Comparison of ENCODE assay signal across 8 cellular contexts in genomic region chr17:80219777-80220708, GRCh38. TPM values are rescaled to one million over a fixed set of nuclear protein-coding genes. Genes with fewer than 3 reads are reported as not detected.
DNase-seq lines count a peak whose midpoint lies in the region; ATAC-seq and TF ChIP-seq lines count a peak whose summit lies in the region.

TSS of gene SGSH (minus strand) at chr17:80220333. CDS start at chr17:80220313, 20 bp downstream.
TSS of gene SLC26A11 (plus strand) at chr17:80220427. CDS start at chr17:80221561, 1,134 bp downstream.

- peaks cover 0 to 49% of the 10 kb centered on the region in 2 donors for H3K36me3 ChIP-seq in gastroesophageal sphincter

- peak within 1 kb of the TSS; percentile 88 for H3K4me3 Mint-ChIP-seq in activated naive CD4-positive, alpha-beta T cell treated with anti-CD3 and anti-CD28 coated beads for 36 hours

- no peaks in the 10 kb centered on the region for H3K27me3 ChIP-seq in gastroesophageal sphincter

- ATAC-seq in HG03565 (IDR thresholded peaks at IDR 0.05; ENCODE audit: unreplicated experiment) = peak; percentile 11
- peak; percentile 85 for ATAC-seq in gastroesophageal sphincter

- peak within 1 kb of the TSS; percentile 96 to 100 for H3K4me3 ChIP-seq in gastroesophageal sphincter

- WGBS in gastroesophageal sphincter (ENCODE audit: low coverage in 1 of 2), 2 donors = no CpG with 5 or more reads among the region's 80 CpGs

- H3K27me3 Mint-ChIP-seq in activated naive CD4-positive, alpha-beta T cell treated with anti-CD3 and anti-CD28 coated beads for 36 hours (ENCODE audit: low read depth) = no peaks in the 10 kb centered on the region

- CTCF ChIA-PET in activated naive CD4-positive, alpha-beta T cell treated with anti-CD3 and anti-CD28 coated beads for 36 hours (lab: Charles Lee) = no interaction called here

- H3K27ac ChIP-seq in gastroesophageal sphincter (peak within 1 kb of the TSS; percentile 54 to 89 (median 86)), temporal lobe (ENCODE audit: low read depth, low read length) (peak within 1 kb of the TSS; percentile 44)

- no peak for TF ChIP-seq EP300 in gastroesophageal sphincter (IDR thresholded peaks at IDR 0.05)

- peak; percentile 2 for DNase-seq in NCI-H2107 treated with DMSO at 0.1 percent for 48 hours (lab: John Stamatoyannopoulos, UW; ENCODE audit: unreplicated experiment)
- no peak for DNase-seq in NCI-H2107 (lab: John Stamatoyannopoulos, UW)
- DNase-seq in SHP77 (lab: John Stamatoyannopoulos, UW) = peak; percentile 48 to 83
- DNase-seq in activated naive CD4-positive, alpha-beta T cell treated with anti-CD3 and anti-CD28 coated beads for 36 hours = peak; percentile 73
- peak in 48 of 56 donors; percentile 10 to 80 (median 51) for DNase-seq in nucleus accumbens (lab: John Stamatoyannopoulos, UW)

- no peaks in the 10 kb centered on the region for H3K9me3 Mint-ChIP-seq in activated naive CD4-positive, alpha-beta T cell treated with anti-CD3 and anti-CD28 coated beads for 36 hours

- H3K27ac Mint-ChIP-seq in activated naive CD4-positive, alpha-beta T cell treated with anti-CD3 and anti-CD28 coated beads for 36 hours = peak within 1 kb of the TSS; percentile 88

- peak in 1 of 4 experiments; percentile 23 for TF ChIP-seq CTCF in gastroesophageal sphincter (IDR thresholded peaks at IDR 0.05)

- intact Hi-C loops in activated naive CD4-positive, alpha-beta T cell treated with anti-CD3 and anti-CD28 coated beads for 36 hours (cut with micrococcal nuclease) = loop anchor here (1.0 to 2.0 kb wide), 3 partner anchors 34 to 73 kb away; partner anchors contain the start of gene EIF4A3

- no peaks in the 10 kb centered on the region for H3K9me3 ChIP-seq in gastroesophageal sphincter

- TF ChIP-seq POLR2A in gastroesophageal sphincter (IDR thresholded peaks at IDR 0.05) = peak; percentile 36 to 46

- peaks cover 6% of the 10 kb centered on the region for H3K36me3 Mint-ChIP-seq in activated naive CD4-positive, alpha-beta T cell treated with anti-CD3 and anti-CD28 coated beads for 36 hours (ENCODE audit: low read depth)

- H3K4me1 ChIP-seq in gastroesophageal sphincter = peaks cover 0 to 49% (median 10%) of the 10 kb centered on the region in 3 donors

- H3K4me1 Mint-ChIP-seq in activated naive CD4-positive, alpha-beta T cell treated with anti-CD3 and anti-CD28 coated beads for 36 hours (ENCODE audit: low read depth) = peaks cover 19% of the 10 kb centered on the region

RNA-seq across cellular contexts. Expression of gene SGSH, which starts in this region (rescaled TPM):
- total RNA-seq in activated naive CD4-positive, alpha-beta T cell treated with anti-CD3 and anti-CD28 coated beads for 36 hours = 10 to 100 TPM; 30.3 to 32.1 TPM
- total RNA-seq in gastroesophageal sphincter = 10 to 100 TPM; 16.8 to 39.2 (median 18.2) TPM
- 5.7 TPM for total RNA-seq in temporal lobe

RNA-seq across cellular contexts. Expression of gene SLC26A11, which starts in this region (rescaled TPM):
- 1 to 10 TPM; 4.0 to 5.4 TPM for total RNA-seq in activated naive CD4-positive, alpha-beta T cell treated with anti-CD3 and anti-CD28 coated beads for 36 hours
- total RNA-seq in gastroesophageal sphincter (10 to 100 TPM in 3 of 4 donors, 1 to 10 TPM in 1; 7.9 to 19.7 (median 13.7) TPM), temporal lobe (10.6 TPM)
